Comparison of ENCODE assay signal across 1 cellular context in genomic region chr4:128455076-128455345, GRCh38.
TF ChIP-seq lines count a peak whose summit lies in the region.

No MANE protein-coding gene starts in this region.

TF ChIP-seq in A549, 52 proteins besides CTCF, POLR2A, EP300 and RAD21 (continued from another document):
- TF ChIP-seq HMGXB4 (CRISPR knock-in tag; IDR thresholded peaks at IDR 0.05; ENCODE audit: borderline replicate concordance) (no peak), EHF (CRISPR knock-in tag; IDR thresholded peaks at IDR 0.05) (no peak), HES2 (IDR thresholded peaks at IDR 0.05) (no peak), HOXA7 (CRISPR knock-in tag; IDR thresholded peaks at IDR 0.05) (no peak), HOXB5 (CRISPR knock-in tag; IDR thresholded peaks at IDR 0.05) (no peak), MYC (IDR thresholded peaks at IDR 0.05; ENCODE audit: borderline replicate concordance, low read length) (no peak), FOXS1 (CRISPR knock-in tag; IDR thresholded peaks at IDR 0.05) (no peak), CBX2 (IDR thresholded peaks at IDR 0.05; ENCODE audit: borderline replicate concordance, low read depth) (no peak), SMC3 (IDR thresholded peaks at IDR 0.05) (no peak), RFX5 (IDR thresholded peaks at IDR 0.05) (no peak), FOSB (CRISPR knock-in tag; IDR thresholded peaks at IDR 0.05) (no peak), KDM5A (IDR thresholded peaks at IDR 0.05) (no peak), BHLHE40 (IDR thresholded peaks at IDR 0.05; ENCODE audit: low read depth, low read length) (no peak), ATOH8 (CRISPR knock-in tag; IDR thresholded peaks at IDR 0.05; ENCODE audit: low read depth) (no peak)
